1 cellular context compared by ENCODE assay signal in genomic region chr3:193231201-193231600, GRCh38.
TF ChIP-seq lines count a peak whose summit lies in the region.

No MANE protein-coding gene starts in this region.

TF ChIP-seq in GM23338, 12 proteins besides CTCF, POLR2A, EP300 and RAD21 (continued from another document):
- TF ChIP-seq ZNF462 (CRISPR knock-in tag; IDR thresholded peaks at IDR 0.05) (no peak), ZNF114 (CRISPR knock-in tag; IDR thresholded peaks at IDR 0.05) (no peak), NANOG (IDR thresholded peaks at IDR 0.05; ENCODE audit: borderline replicate concordance) (no peak), CREB1 (CRISPR knock-in tag; IDR thresholded peaks at IDR 0.05; ENCODE audit: low read depth) (no peak), EZH2 (IDR thresholded peaks at IDR 0.05; ENCODE audit: low read depth, unreplicated experiment) (no peak), POLR2AphosphoS5 (IDR thresholded peaks at IDR 0.05; ENCODE audit: low read depth) (no peak), JUNB (IDR thresholded peaks at IDR 0.05; ENCODE audit: unreplicated experiment) (no peak)
TF ChIP-seq in GM23338: peak in this region for 0.
